Comparison of ENCODE assay signal across 1 cellular context in the genomic region with DNA sequence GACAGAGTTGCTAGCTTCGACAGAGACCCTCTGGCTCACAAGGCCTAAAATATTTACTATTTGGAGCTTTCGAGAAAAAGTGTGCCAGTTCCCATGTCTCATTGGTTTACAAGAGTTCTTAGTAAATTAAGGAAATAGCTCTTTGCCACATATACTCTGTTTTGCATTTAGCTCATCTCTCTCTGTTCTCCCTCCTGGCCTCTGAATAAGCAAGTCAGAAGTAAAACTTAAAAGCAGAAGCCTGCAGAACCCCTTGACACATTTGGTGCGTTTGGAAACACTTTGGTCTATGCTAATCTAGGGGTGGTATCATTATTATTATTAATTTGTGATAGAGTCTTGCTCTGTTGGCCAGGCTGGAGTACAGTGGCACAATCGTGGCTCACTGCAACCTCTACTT.
TF ChIP-seq lines count a peak whose summit lies in the region.

No MANE protein-coding gene starts in this region.

TF ChIP-seq in H1, 55 proteins besides CTCF, POLR2A, EP300 and RAD21:
- TF ChIP-seq TAF7 (optimal IDR thresholded peaks at IDR 0.05; ENCODE audit: borderline replicate concordance, low read depth, low read length) (no peak), TEAD4 (IDR thresholded peaks at IDR 0.05; ENCODE audit: low read depth, low read length) (no peak), CHD2 (IDR thresholded peaks at IDR 0.05; ENCODE audit: low read length) (no peak), SUZ12 (IDR thresholded peaks at IDR 0.05; ENCODE audit: low read length) (no peak), HDAC2 (IDR thresholded peaks at IDR 0.05; ENCODE audit: borderline replicate concordance in 1 of 2, low read depth in 2 of 2, low read length in 2 of 2) (no peak), POLR2AphosphoS5 (IDR thresholded peaks at IDR 0.05; ENCODE audit: low read depth, low read length) (no peak), FOSL1 (IDR thresholded peaks at IDR 0.05; ENCODE audit: insufficient read depth, low read depth, low read length) (no peak), TCF12 (IDR thresholded peaks at IDR 0.05; ENCODE audit: low read depth, low read length) (no peak), SP1 (IDR thresholded peaks at IDR 0.05; ENCODE audit: low read depth, low read length) (no peak)
- TF ChIP-seq, protein P1, sequence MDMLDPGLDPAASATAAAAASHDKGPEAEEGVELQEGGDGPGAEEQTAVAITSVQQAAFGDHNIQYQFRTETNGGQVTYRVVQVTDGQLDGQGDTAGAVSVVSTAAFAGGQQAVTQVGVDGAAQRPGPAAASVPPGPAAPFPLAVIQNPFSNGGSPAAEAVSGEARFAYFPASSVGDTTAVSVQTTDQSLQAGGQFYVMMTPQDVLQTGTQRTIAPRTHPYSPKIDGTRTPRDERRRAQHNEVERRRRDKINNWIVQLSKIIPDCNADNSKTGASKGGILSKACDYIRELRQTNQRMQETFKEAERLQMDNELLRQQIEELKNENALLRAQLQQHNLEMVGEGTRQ (IDR thresholded peaks at IDR 0.05; ENCODE audit: low read length) = no peak
TF ChIP-seq in H1: peak in this region for 0.
